ENCODE assay signal across 8 cellular contexts in genomic region chr15:52427804-52428203, GRCh38.
DNase-seq lines count a peak whose midpoint lies in the region; ATAC-seq and TF ChIP-seq lines count a peak whose summit lies in the region.

No MANE protein-coding gene starts in this region.

- no peak overlapping the region for H3K27ac ChIP-seq in neural progenitor cell
- H3K27ac ChIP-seq in gastroesophageal sphincter: no peak overlapping the region

- H3F3A ChIP-seq in neural progenitor cell (ENCODE audit: low read depth): no peaks in the 10 kb centered on the region

- no peak overlapping the region for H2AFZ ChIP-seq in neural progenitor cell (replicated peaks)

- TF ChIP-seq CTCF in cardiac fibroblast (IDR thresholded peaks at IDR 0.05; ENCODE audit: low read depth, low read length) (no peak), neural progenitor cell (IDR thresholded peaks at IDR 0.05) (no peak), gastroesophageal sphincter (IDR thresholded peaks at IDR 0.05) (no peak)

- H3K9me3 ChIP-seq in neural progenitor cell (ENCODE audit: low read depth) (no peaks in the 10 kb centered on the region), gastroesophageal sphincter (no peaks in the 10 kb centered on the region)

- H3K27me3 ChIP-seq in neural progenitor cell: no peaks in the 10 kb centered on the region
- H3K27me3 ChIP-seq in gastroesophageal sphincter: no peaks in the 10 kb centered on the region

- H3K27ac Mint-ChIP-seq in neural progenitor cell: no peak overlapping the region
- no peak overlapping the region for H3K27ac Mint-ChIP-seq in natural killer cell treated with Interleukin-12 subunit alpha and Interleukin-12 subunit beta and Interleukin-15 and Interleukin-18, amount 100 ng/mL, for 72 hours

- peaks cover 3% of the 10 kb centered on the region for H3K36me3 Mint-ChIP-seq in neural progenitor cell
- H3K36me3 Mint-ChIP-seq in natural killer cell treated with Interleukin-12 subunit alpha and Interleukin-12 subunit beta and Interleukin-15 and Interleukin-18, amount 100 ng/mL, for 72 hours: no peaks in the 10 kb centered on the region

- no peak overlapping the region for H3K9ac ChIP-seq in neural progenitor cell

- WGBS in gastroesophageal sphincter (ENCODE audit: low coverage in 1 of 2), 2 donors: 9 to 13% methylated on average over 1 to 3 of the region's 3 CpGs

- H3K27me3 Mint-ChIP-seq in neural progenitor cell (ENCODE audit: insufficient read depth, low read depth): no peaks in the 10 kb centered on the region
- H3K27me3 Mint-ChIP-seq in natural killer cell treated with Interleukin-12 subunit alpha and Interleukin-12 subunit beta and Interleukin-15 and Interleukin-18, amount 100 ng/mL, for 72 hours: no peaks in the 10 kb centered on the region

- DNase-seq in EL: peak; percentile 72
- DNase-seq in HK-2 (ENCODE audit: unreplicated experiment): peak; percentile 5
- DNase-seq in cardiac fibroblast (ENCODE audit: low read depth in 2 of 2): peak; percentile 72 to 88
- peak; percentile 53 for DNase-seq in neural progenitor cell (ENCODE audit: low spot score)
- DNase-seq in natural killer cell treated with Interleukin-12 subunit alpha and Interleukin-12 subunit beta and Interleukin-15 and Interleukin-18, amount 100 ng/mL, for 72 hours (ENCODE audit: low spot score): no peak
- DNase-seq in NCI-H526 treated with DMSO at 0.1 percent for 48 hours (lab: John Stamatoyannopoulos, UW): no peak

- no peaks in the 10 kb centered on the region for H3K79me2 ChIP-seq in neural progenitor cell (ENCODE audit: low read depth)

- no peak overlapping the region for H3K4me3 Mint-ChIP-seq in neural progenitor cell
- H3K4me3 Mint-ChIP-seq in natural killer cell treated with Interleukin-12 subunit alpha and Interleukin-12 subunit beta and Interleukin-15 and Interleukin-18, amount 100 ng/mL, for 72 hours: no peak overlapping the region

- TF ChIP-seq EP300 in gastroesophageal sphincter (IDR thresholded peaks at IDR 0.05): no peak

- peaks cover 9% of the 10 kb centered on the region for H3K4me1 Mint-ChIP-seq in neural progenitor cell
- H3K4me1 Mint-ChIP-seq in natural killer cell treated with Interleukin-12 subunit alpha and Interleukin-12 subunit beta and Interleukin-15 and Interleukin-18, amount 100 ng/mL, for 72 hours (ENCODE audit: low read depth in 2 of 2): peaks cover 6 to 13% of the 10 kb centered on the region in 2 donors

- H4K20me1 ChIP-seq in neural progenitor cell (ENCODE audit: low read depth): no peaks in the 10 kb centered on the region

- H3K36me3 ChIP-seq in neural progenitor cell: no peaks in the 10 kb centered on the region
- H3K36me3 ChIP-seq in gastroesophageal sphincter: peaks cover 0 to 29% of the 10 kb centered on the region in 2 donors

- H3K9me3 Mint-ChIP-seq in neural progenitor cell: no peaks in the 10 kb centered on the region
- H3K9me3 Mint-ChIP-seq in natural killer cell treated with Interleukin-12 subunit alpha and Interleukin-12 subunit beta and Interleukin-15 and Interleukin-18, amount 100 ng/mL, for 72 hours: no peaks in the 10 kb centered on the region

- no peak overlapping the region for H3K4me3 ChIP-seq in cardiac fibroblast (replicated peaks in 1 of 2; ENCODE audit: low read depth in 2 of 2, low read length in 2 of 2)
- no peak overlapping the region for H3K4me3 ChIP-seq in neural progenitor cell
- no peak overlapping the region for H3K4me3 ChIP-seq in gastroesophageal sphincter

- ATAC-seq in natural killer cell treated with Interleukin-12 subunit alpha and Interleukin-12 subunit beta and Interleukin-15 and Interleukin-18, amount 100 ng/mL, for 72 hours: no peak
- ATAC-seq in HG03039 (IDR thresholded peaks at IDR 0.05; ENCODE audit: unreplicated experiment) (no peak), gastroesophageal sphincter (no peak)

- H3K4me1 ChIP-seq in neural progenitor cell: peaks cover 3% of the 10 kb centered on the region
- peaks cover 0 to 10% (median 0%) of the 10 kb centered on the region in 3 donors for H3K4me1 ChIP-seq in gastroesophageal sphincter

- no peak overlapping the region for H3K4me2 ChIP-seq in neural progenitor cell

- no peak for TF ChIP-seq POLR2A in gastroesophageal sphincter (IDR thresholded peaks at IDR 0.05)

Comparison
In these comparisons a context has a peak if more than half of its experiments do, and no peak if none do; other contexts are left out.
1. DNase-seq: peak in EL (single experiment), HK-2 (single experiment), cardiac fibroblast (2 of 2) and neural progenitor cell (single experiment); none in natural killer cell treated with Interleukin-12 subunit alpha and Interleukin-12 subunit beta and Interleukin-15 and Interleukin-18, amount 100 ng/mL, for 72 hours (single experiment) and NCI-H526 treated with DMSO at 0.1 percent for 48 hours (single experiment).